ENCODE assay signal across 8 cellular contexts in genomic region chr17:76968707-76969597, GRCh38.
DNase-seq lines count a peak whose midpoint lies in the region; ATAC-seq lines count a peak whose summit lies in the region.

No MANE protein-coding gene starts in this region.

- peak overlapping the region; percentile 71 for H3K4me3 Mint-ChIP-seq in activated T-helper 1 cell treated with anti-CD3 and anti-CD28 coated beads, Interleukin-12 subunit alpha, Interleukin-12 subunit beta, Interleukin-2, Interleukin-4 antibody, amounts not matched to agents 30 ng/mL and 10 ng/mL and 1 ng/mL, durations not matched to agents 14 hours and 24 hours and 36 hours

- peak; percentile 36 for DNase-seq in GM19240 (ENCODE audit: insufficient read length, low spot score)
- DNase-seq in NCI-H748 (lab: John Stamatoyannopoulos, UW; ENCODE audit: unreplicated experiment), result peak; percentile 94
- DNase-seq in activated T-helper 1 cell treated with anti-CD3 and anti-CD28 coated beads, Interleukin-12 subunit alpha, Interleukin-12 subunit beta, Interleukin-2, Interleukin-4 antibody, amounts not matched to agents 30 ng/mL and 10 ng/mL and 1 ng/mL, durations not matched to agents 14 hours and 24 hours and 36 hours (ENCODE audit: low spot score), result peak; percentile 54
- DNase-seq in iPS DF 4.7 (ENCODE audit: extremely low read depth, low spot score), result peak; percentile 92
- peak in 3 of 4 experiments; percentile 7 to 46 (median 10) for DNase-seq in stimulated activated CD4-positive, alpha-beta T cell treated with anti-CD3 and anti-CD28 coated beads, Interleukin-1b, Interleukin-23, amount 100 ng/mL, for 24 hours (ENCODE audit: low read depth in 4 of 4, low spot score in 1 of 4)

- no peak for ATAC-seq in GM21723 (IDR thresholded peaks at IDR 0.05; ENCODE audit: unreplicated experiment)
- no peak for ATAC-seq in GM21529 (IDR thresholded peaks at IDR 0.05; ENCODE audit: unreplicated experiment)
- no peak for ATAC-seq in GM18870 (IDR thresholded peaks at IDR 0.05; ENCODE audit: unreplicated experiment)

- peaks cover 29% of the 10 kb centered on the region for H3K27me3 Mint-ChIP-seq in activated T-helper 1 cell treated with anti-CD3 and anti-CD28 coated beads, Interleukin-12 subunit alpha, Interleukin-12 subunit beta, Interleukin-2, Interleukin-4 antibody, amounts not matched to agents 30 ng/mL and 10 ng/mL and 1 ng/mL, durations not matched to agents 14 hours and 24 hours and 36 hours (ENCODE audit: insufficient read depth)

- H3K9me3 Mint-ChIP-seq in activated T-helper 1 cell treated with anti-CD3 and anti-CD28 coated beads, Interleukin-12 subunit alpha, Interleukin-12 subunit beta, Interleukin-2, Interleukin-4 antibody, amounts not matched to agents 30 ng/mL and 10 ng/mL and 1 ng/mL, durations not matched to agents 14 hours and 24 hours and 36 hours, result no peaks in the 10 kb centered on the region

- intact Hi-C loops in activated T-helper 1 cell treated with anti-CD3 and anti-CD28 coated beads, Interleukin-12 subunit alpha, Interleukin-12 subunit beta, Interleukin-2, Interleukin-4 antibody, amounts not matched to agents 30 ng/mL and 10 ng/mL and 1 ng/mL, durations not matched to agents 14 hours and 24 hours and 36 hours (cut with micrococcal nuclease), result loop anchor here (1.0 to 5.0 kb wide), 2 partner anchors 29 to 43 kb away; no protein-coding TSS in a partner anchor

- no peak overlapping the region for H3K27ac Mint-ChIP-seq in activated T-helper 1 cell treated with anti-CD3 and anti-CD28 coated beads, Interleukin-12 subunit alpha, Interleukin-12 subunit beta, Interleukin-2, Interleukin-4 antibody, amounts not matched to agents 30 ng/mL and 10 ng/mL and 1 ng/mL, durations not matched to agents 14 hours and 24 hours and 36 hours

- H3K36me3 Mint-ChIP-seq in activated T-helper 1 cell treated with anti-CD3 and anti-CD28 coated beads, Interleukin-12 subunit alpha, Interleukin-12 subunit beta, Interleukin-2, Interleukin-4 antibody, amounts not matched to agents 30 ng/mL and 10 ng/mL and 1 ng/mL, durations not matched to agents 14 hours and 24 hours and 36 hours (ENCODE audit: low read depth), result peaks cover 2% of the 10 kb centered on the region

- peaks cover 27% of the 10 kb centered on the region for H3K4me1 Mint-ChIP-seq in activated T-helper 1 cell treated with anti-CD3 and anti-CD28 coated beads, Interleukin-12 subunit alpha, Interleukin-12 subunit beta, Interleukin-2, Interleukin-4 antibody, amounts not matched to agents 30 ng/mL and 10 ng/mL and 1 ng/mL, durations not matched to agents 14 hours and 24 hours and 36 hours (ENCODE audit: low read depth)

Comparison
In these comparisons a context has a peak if more than half of its experiments do, and no peak if none do; other contexts are left out.
1. DNase-seq: peak in every context shown above with its lines; median percentile 94 in NCI-H748; 92 in iPS DF 4.7; 54 in activated T-helper 1 cell treated with anti-CD3 and anti-CD28 coated beads, Interleukin-12 subunit alpha, Interleukin-12 subunit beta, Interleukin-2, Interleukin-4 antibody, amounts not matched to agents 30 ng/mL and 10 ng/mL and 1 ng/mL, durations not matched to agents 14 hours and 24 hours and 36 hours; 36 in GM19240; 10 in stimulated activated CD4-positive, alpha-beta T cell treated with anti-CD3 and anti-CD28 coated beads, Interleukin-1b, Interleukin-23, amount 100 ng/mL, for 24 hours.